Comparison of ENCODE assay signal across 10 cellular contexts in genomic region chr4:139617702-139618490, GRCh38. TPM values are rescaled to one million over a fixed set of nuclear protein-coding genes. Genes with fewer than 3 reads are reported as not detected.
DNase-seq lines count a peak whose midpoint lies in the region; ATAC-seq and TF ChIP-seq lines count a peak whose summit lies in the region.
"Had no signal": no experiment of that assay in that cellular context is flagged by ENCODE, and none has a peak within 500 bp of the region (broad histone marks: within the 10 kb centered on the region; RNA-seq: fewer than 3 reads in every experiment).

No MANE protein-coding gene starts in this region.

- peak; percentile 6 to 24 for TF ChIP-seq CTCF in mammary epithelial cell (conservative IDR thresholded peaks at IDR 0.05 in 1 of 2, IDR thresholded peaks at IDR 0.05 in 1 of 2; ENCODE audit: extremely low read depth in 1 of 2, insufficient read depth in 1 of 2, low read depth in 1 of 2, low read length in 2 of 2)

- no peaks in the 10 kb centered on the region for H3K79me2 ChIP-seq in mammary epithelial cell (ENCODE audit: insufficient read depth, low read length)

- H3K9me3 Mint-ChIP-seq in naive B cell: no peaks in the 10 kb centered on the region
- no peaks in the 10 kb centered on the region for H3K9me3 Mint-ChIP-seq in stimulated activated memory B cell treated with anti-CD40 and anti-IgM and Interleukin-4, amounts not matched to agents 10 μg/mL and 1 μg/mL and 100 μg/mL, for 72 hours
- H3K9me3 Mint-ChIP-seq in naive thymus-derived CD4-positive, alpha-beta T cell: peaks cover 0 to 3% (median 0%) of the 10 kb centered on the region in 11 donors
- no peaks in the 10 kb centered on the region for H3K9me3 Mint-ChIP-seq in activated T-helper 1 cell treated with anti-CD3 and anti-CD28 coated beads, Interleukin-12 subunit alpha, Interleukin-12 subunit beta, Interleukin-2, Interleukin-4 antibody, amounts not matched to agents 30 ng/mL and 10 ng/mL and 1 ng/mL, durations not matched to agents 14 hours and 24 hours and 36 hours
- H3K9me3 Mint-ChIP-seq: activated naive CD8-positive, alpha-beta T cell treated with anti-CD3 and anti-CD28 coated beads for 36 hours had no signal

- no peak overlapping the region for H3K9ac ChIP-seq in mammary epithelial cell (ENCODE audit: insufficient read depth, low read length)

- H3K27me3 Mint-ChIP-seq in naive B cell: peaks cover 0 to 10% (median 1%) of the 10 kb centered on the region in 3 donors
- H3K27me3 Mint-ChIP-seq in stimulated activated memory B cell treated with anti-CD40 and anti-IgM and Interleukin-4, amounts not matched to agents 10 μg/mL and 1 μg/mL and 100 μg/mL, for 72 hours: peaks cover 8% of the 10 kb centered on the region
- H3K27me3 Mint-ChIP-seq in naive thymus-derived CD4-positive, alpha-beta T cell: peaks cover 0 to 5% (median 0%) of the 10 kb centered on the region in 5 donors
- H3K27me3 Mint-ChIP-seq in activated T-helper 1 cell treated with anti-CD3 and anti-CD28 coated beads, Interleukin-12 subunit alpha, Interleukin-12 subunit beta, Interleukin-2, Interleukin-4 antibody, amounts not matched to agents 30 ng/mL and 10 ng/mL and 1 ng/mL, durations not matched to agents 14 hours and 24 hours and 36 hours (ENCODE audit: insufficient read depth): no peaks in the 10 kb centered on the region
- H3K27me3 Mint-ChIP-seq: activated naive CD8-positive, alpha-beta T cell treated with anti-CD3 and anti-CD28 coated beads for 36 hours had no signal

- no peak overlapping the region for H3K4me3 Mint-ChIP-seq in naive B cell
- no peak overlapping the region for H3K4me3 Mint-ChIP-seq in stimulated activated memory B cell treated with anti-CD40 and anti-IgM and Interleukin-4, amounts not matched to agents 10 μg/mL and 1 μg/mL and 100 μg/mL, for 72 hours
- no peak overlapping the region for H3K4me3 Mint-ChIP-seq in naive thymus-derived CD4-positive, alpha-beta T cell
- no peak overlapping the region for H3K4me3 Mint-ChIP-seq in activated T-helper 1 cell treated with anti-CD3 and anti-CD28 coated beads, Interleukin-12 subunit alpha, Interleukin-12 subunit beta, Interleukin-2, Interleukin-4 antibody, amounts not matched to agents 30 ng/mL and 10 ng/mL and 1 ng/mL, durations not matched to agents 14 hours and 24 hours and 36 hours
- H3K4me3 Mint-ChIP-seq: activated naive CD8-positive, alpha-beta T cell treated with anti-CD3 and anti-CD28 coated beads for 36 hours had no signal

- H3K36me3 Mint-ChIP-seq in naive B cell: no peaks in the 10 kb centered on the region
- no peaks in the 10 kb centered on the region for H3K36me3 Mint-ChIP-seq in stimulated activated memory B cell treated with anti-CD40 and anti-IgM and Interleukin-4, amounts not matched to agents 10 μg/mL and 1 μg/mL and 100 μg/mL, for 72 hours
- no peaks in the 10 kb centered on the region for H3K36me3 Mint-ChIP-seq in naive thymus-derived CD4-positive, alpha-beta T cell
- H3K36me3 Mint-ChIP-seq in activated T-helper 1 cell treated with anti-CD3 and anti-CD28 coated beads, Interleukin-12 subunit alpha, Interleukin-12 subunit beta, Interleukin-2, Interleukin-4 antibody, amounts not matched to agents 30 ng/mL and 10 ng/mL and 1 ng/mL, durations not matched to agents 14 hours and 24 hours and 36 hours (ENCODE audit: low read depth): no peaks in the 10 kb centered on the region
- H3K36me3 Mint-ChIP-seq: activated naive CD8-positive, alpha-beta T cell treated with anti-CD3 and anti-CD28 coated beads for 36 hours had no signal

- CTCF ChIA-PET in mammary epithelial cell (lab: Charles Lee; ENCODE audit: low non-redundant PET): interaction anchor here (0.7 kb wide), 1 partner anchor 14 kb away, joined by 4 read pairs; no protein-coding TSS in a partner anchor
- CTCF ChIA-PET in naive thymus-derived CD4-positive, alpha-beta T cell (lab: Charles Lee): interaction anchor here (1.2 kb wide), 1 partner anchor 12 kb away, joined by 4 read pairs; no protein-coding TSS in a partner anchor

- no peaks in the 10 kb centered on the region for H3K4me1 ChIP-seq in mammary epithelial cell (ENCODE audit: insufficient read depth, low read length)
- H3K4me1 ChIP-seq in naive thymus-derived CD4-positive, alpha-beta T cell (ENCODE audit: control insufficient read depth in 2 of 2, insufficient read depth in 2 of 2, low read length in 2 of 2): no peaks in the 10 kb centered on the region

- H4K20me1 ChIP-seq in mammary epithelial cell (ENCODE audit: insufficient read depth, low read length): no peaks in the 10 kb centered on the region

- no peak overlapping the region for H3K27ac ChIP-seq in mammary epithelial cell (ENCODE audit: insufficient read depth, low read depth, low read length)
- no peak overlapping the region for H3K27ac ChIP-seq in naive thymus-derived CD4-positive, alpha-beta T cell (ENCODE audit: low read depth, low read length)

- POLR2A ChIA-PET in naive thymus-derived CD4-positive, alpha-beta T cell (lab: Charles Lee): interaction anchor here (0.9 kb wide), 1 partner anchor 322 kb away, joined by 3 read pairs; no protein-coding TSS in a partner anchor

- no peak overlapping the region for H2AFZ ChIP-seq in mammary epithelial cell (ENCODE audit: low read depth, low read length)

- in situ Hi-C loops in mammary epithelial cell (cut with MboI; ENCODE audit: low sequenced_read_pairs in 2 of 2): loop anchor here in 1 of 2 donors (5.0 kb wide), 1 partner anchor 34 kb away; no protein-coding TSS in a partner anchor

- H3K9me3 ChIP-seq in mammary epithelial cell (replicated peaks; ENCODE audit: insufficient read depth, low read length): no peaks in the 10 kb centered on the region
- H3K9me3 ChIP-seq in naive thymus-derived CD4-positive, alpha-beta T cell (ENCODE audit: control insufficient read depth in 2 of 3, low read length in 3 of 3): no peaks in the 10 kb centered on the region

- intact Hi-C loops in mammary epithelial cell (cut with micrococcal nuclease): no loop called here
- intact Hi-C loops in naive thymus-derived CD4-positive, alpha-beta T cell (cut with micrococcal nuclease): no loop called here
- intact Hi-C loops in activated T-helper 1 cell treated with anti-CD3 and anti-CD28 coated beads, Interleukin-12 subunit alpha, Interleukin-12 subunit beta, Interleukin-2, Interleukin-4 antibody, amounts not matched to agents 30 ng/mL and 10 ng/mL and 1 ng/mL, durations not matched to agents 14 hours and 24 hours and 36 hours (cut with micrococcal nuclease): no loop called here

- BruUV-seq in mammary epithelial cell (replicated peaks; lab: Mats Ljungman, UMichigan): no TSS peak

- ATAC-seq in naive B cell (ENCODE audit: low read depth in 2 of 2): peak; percentile 35 to 41
- ATAC-seq in stimulated activated memory B cell treated with anti-CD40 and anti-IgM and Interleukin-4, amounts not matched to agents 10 μg/mL and 1 μg/mL and 100 μg/mL, for 72 hours: no peak
- ATAC-seq in naive thymus-derived CD4-positive, alpha-beta T cell: no peak
- no peak for ATAC-seq in HG03175 (IDR thresholded peaks at IDR 0.05; ENCODE audit: unreplicated experiment)

- no peak overlapping the region for H3K4me2 ChIP-seq in mammary epithelial cell (ENCODE audit: insufficient read depth, low read depth, low read length)

- H3K4me1 Mint-ChIP-seq in naive B cell: no peaks in the 10 kb centered on the region
- no peaks in the 10 kb centered on the region for H3K4me1 Mint-ChIP-seq in stimulated activated memory B cell treated with anti-CD40 and anti-IgM and Interleukin-4, amounts not matched to agents 10 μg/mL and 1 μg/mL and 100 μg/mL, for 72 hours
- H3K4me1 Mint-ChIP-seq in naive thymus-derived CD4-positive, alpha-beta T cell: no peaks in the 10 kb centered on the region
- H3K4me1 Mint-ChIP-seq in activated T-helper 1 cell treated with anti-CD3 and anti-CD28 coated beads, Interleukin-12 subunit alpha, Interleukin-12 subunit beta, Interleukin-2, Interleukin-4 antibody, amounts not matched to agents 30 ng/mL and 10 ng/mL and 1 ng/mL, durations not matched to agents 14 hours and 24 hours and 36 hours (ENCODE audit: low read depth): no peaks in the 10 kb centered on the region
- H3K4me1 Mint-ChIP-seq: activated naive CD8-positive, alpha-beta T cell treated with anti-CD3 and anti-CD28 coated beads for 36 hours had no signal

- H3K36me3 ChIP-seq in mammary epithelial cell (ENCODE audit: insufficient read depth, low read length): no peaks in the 10 kb centered on the region
- no peaks in the 10 kb centered on the region for H3K36me3 ChIP-seq in naive thymus-derived CD4-positive, alpha-beta T cell (ENCODE audit: control insufficient read depth in 2 of 3, insufficient read depth in 3 of 3, low read length in 3 of 3)

- no peak overlapping the region for H3K27ac Mint-ChIP-seq in naive B cell
- no peak overlapping the region for H3K27ac Mint-ChIP-seq in stimulated activated memory B cell treated with anti-CD40 and anti-IgM and Interleukin-4, amounts not matched to agents 10 μg/mL and 1 μg/mL and 100 μg/mL, for 72 hours
- no peak overlapping the region for H3K27ac Mint-ChIP-seq in naive thymus-derived CD4-positive, alpha-beta T cell
- H3K27ac Mint-ChIP-seq in activated T-helper 1 cell treated with anti-CD3 and anti-CD28 coated beads, Interleukin-12 subunit alpha, Interleukin-12 subunit beta, Interleukin-2, Interleukin-4 antibody, amounts not matched to agents 30 ng/mL and 10 ng/mL and 1 ng/mL, durations not matched to agents 14 hours and 24 hours and 36 hours: no peak overlapping the region
- H3K27ac Mint-ChIP-seq: activated naive CD8-positive, alpha-beta T cell treated with anti-CD3 and anti-CD28 coated beads for 36 hours had no signal

- 76% methylated on average over 7 of the region's 7 CpGs for WGBS in mammary epithelial cell (ENCODE audit: low coverage, missing lambda C conversion rate)

- H3K4me3 ChIP-seq in mammary epithelial cell (replicated peaks in 1 of 3; ENCODE audit: insufficient read depth in 1 of 3, low read depth in 2 of 3, low read length in 3 of 3): no peak overlapping the region
- H3K4me3 ChIP-seq in naive thymus-derived CD4-positive, alpha-beta T cell (ENCODE audit: low read length): no peak overlapping the region

- no peaks in the 10 kb centered on the region for H3K27me3 ChIP-seq in mammary epithelial cell (ENCODE audit: insufficient read depth, low read length)
- H3K27me3 ChIP-seq in naive thymus-derived CD4-positive, alpha-beta T cell (ENCODE audit: control insufficient read depth in 2 of 2, insufficient read depth in 2 of 2, low read length in 2 of 2): no peaks in the 10 kb centered on the region

- dilution Hi-C loops in mammary epithelial cell (cut with HindIII; ENCODE audit: low sequenced_read_pairs): no loop called here

- DNase-seq in EH (ENCODE audit: low read depth): peak; percentile 18
- DNase-seq in NAMALWA (ENCODE audit: low spot score): peak; percentile 66
- no peak for DNase-seq in mammary epithelial cell
- DNase-seq in naive B cell: no peak
- DNase-seq in naive thymus-derived CD4-positive, alpha-beta T cell: no peak
- no peak for DNase-seq in activated T-helper 1 cell treated with anti-CD3 and anti-CD28 coated beads, Interleukin-12 subunit alpha, Interleukin-12 subunit beta, Interleukin-2, Interleukin-4 antibody, amounts not matched to agents 30 ng/mL and 10 ng/mL and 1 ng/mL, durations not matched to agents 14 hours and 24 hours and 36 hours (ENCODE audit: low spot score)
- DNase-seq: activated naive CD8-positive, alpha-beta T cell treated with anti-CD3 and anti-CD28 coated beads for 36 hours; stimulated activated naive CD4-positive, alpha-beta T cell had no signal

RNA-seq across cellular contexts. Expression of gene MGST2, which starts 47.7 kb away (rescaled TPM):
- 10 to 100 TPM; 14.7 to 15.8 TPM for total RNA-seq in mammary epithelial cell
- polyA plus RNA-seq in mammary epithelial cell (36.6 TPM), naive B cell (ENCODE audit: low read depth in 6 of 6) (1 to 10 TPM; 1.0 to 7.9 (median 2.9) TPM)
- polyA minus RNA-seq in mammary epithelial cell: 18.2 TPM
- total RNA-seq in naive thymus-derived CD4-positive, alpha-beta T cell: 10 to 100 TPM in 2 of 5 experiments, 1 to 10 TPM in 3; 1.4 to 37.3 (median 1.9) TPM
- polyA plus RNA-seq in naive thymus-derived CD4-positive, alpha-beta T cell: 1 to 10 TPM; 2.5 to 4.4 TPM
- 22.4 and 23.0 TPM in 2 replicates for total RNA-seq in activated T-helper 1 cell treated with anti-CD3 and anti-CD28 coated beads, Interleukin-12 subunit alpha, Interleukin-12 subunit beta, Interleukin-2, Interleukin-4 antibody, amounts not matched to agents 30 ng/mL and 10 ng/mL and 1 ng/mL, durations not matched to agents 14 hours and 24 hours and 36 hours

Comparison
In these comparisons a context has a peak if more than half of its experiments do, and no peak if none do; other contexts are left out.
1. DNase-seq: peak in EH (single experiment) and NAMALWA (single experiment); none in mammary epithelial cell (single experiment), naive B cell (single experiment), naive thymus-derived CD4-positive, alpha-beta T cell (0 of 9) and activated T-helper 1 cell treated with anti-CD3 and anti-CD28 coated beads, Interleukin-12 subunit alpha, Interleukin-12 subunit beta, Interleukin-2, Interleukin-4 antibody, amounts not matched to agents 30 ng/mL and 10 ng/mL and 1 ng/mL, durations not matched to agents 14 hours and 24 hours and 36 hours (single experiment).
2. ATAC-seq: peak in naive B cell (2 of 2); none in stimulated activated memory B cell treated with anti-CD40 and anti-IgM and Interleukin-4, amounts not matched to agents 10 μg/mL and 1 μg/mL and 100 μg/mL, for 72 hours (single experiment), naive thymus-derived CD4-positive, alpha-beta T cell (single experiment) and HG03175 (single experiment).